Comparison of ENCODE assay signal across 7 cellular contexts in genomic region chr9:24712190-24712589, GRCh38.
"Had no signal": no experiment of that assay in that cellular context is flagged by ENCODE, and none has a peak within 500 bp of the region (broad histone marks: within the 10 kb centered on the region; RNA-seq: fewer than 3 reads in every experiment).

No MANE protein-coding gene starts in this region.

- H3K27ac ChIP-seq: GM23248 had no signal

- ATAC-seq: K562 had no signal

- H3K4me1 ChIP-seq: HAP-1 had no signal

- H3K36me3 ChIP-seq: HAP-1 had no signal

- H3K4me3 ChIP-seq: GM23248, HAP-1, K562 had no signal

- DNase-seq: GM23248, GOT3, H7, IMR-90, KG1 had no signal

- H2AFZ ChIP-seq: GM23248 had no signal

- H3K9ac ChIP-seq: GM23248 had no signal

- H3K9me3 ChIP-seq: HAP-1 had no signal
